ENCODE assay signal across 8 cellular contexts in the genomic region with DNA sequence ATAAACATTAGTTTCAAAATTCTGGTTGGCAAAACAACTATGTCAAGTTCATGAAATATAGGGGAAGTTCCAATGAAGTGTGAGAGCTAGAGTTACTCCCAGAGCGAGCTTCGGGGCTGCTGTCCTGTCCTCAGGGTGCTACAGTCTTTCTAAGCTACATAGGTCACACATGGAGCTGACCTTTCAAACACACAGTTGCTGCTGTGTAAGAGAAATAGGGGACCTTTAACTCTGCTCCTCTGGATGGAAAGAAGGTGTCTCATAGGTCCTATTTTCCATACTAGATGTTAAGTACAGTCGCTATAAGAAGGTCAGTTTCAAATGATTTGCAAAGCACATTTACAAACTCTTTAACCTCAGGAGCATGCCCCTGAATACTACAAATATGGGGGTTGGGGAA. TPM values are rescaled to one million over a fixed set of nuclear protein-coding genes. Genes with fewer than 3 reads are reported as not detected.
"Had no signal": no experiment of that assay in that cellular context is flagged by ENCODE, and none has a peak within 500 bp of the region (broad histone marks: within the 10 kb centered on the region; RNA-seq: fewer than 3 reads in every experiment).

No MANE protein-coding gene starts in this region.

- H3K27ac ChIP-seq: HL-60 had no signal

- H3K27ac Mint-ChIP-seq: IgD-negative memory B cell had no signal

- FAIRE-seq: HepG2, HTR-8/SVneo had no signal

- ATAC-seq: HepG2 had no signal

- H3K4me3 Mint-ChIP-seq: IgD-negative memory B cell had no signal

- DNase-seq: IMR-90, KBM-7 had no signal

RNA-seq across cellular contexts. Expression of a gene that starts 6.3 kb away (rescaled TPM):
- total RNA-seq: HepG2, HT-29, HT1080, IMR-90 had no signal
- polyA plus RNA-seq: HepG2, IgD-negative memory B cell, IMR-90 had no signal

RNA-seq across cellular contexts. Expression of a gene that starts 38.4 kb away (rescaled TPM):
- total RNA-seq: HT1080, IMR-90 had no signal
- polyA plus RNA-seq: IMR-90 had no signal
